In genomic region chr13:36432106-36432544, GRCh38 we compare ENCODE assay signal across 1 cellular context.
A peak's percentile ranks its signal among the peaks of the same experiment; 100 is the strongest.
TF ChIP-seq lines count a peak whose summit lies in the region.

Gene CCNA1 (plus strand): TSS chr13:36432495. CDS start chr13:36433057, 562 bp downstream.

TF ChIP-seq in WTC11, 78 proteins besides CTCF, POLR2A, EP300 and RAD21 (continued from another document):
- no peak for TF ChIP-seq ATF3 (CRISPR knock-in tag; conservative IDR thresholded peaks at IDR 0.05)
- TF ChIP-seq ZNF263 (CRISPR knock-in tag; IDR thresholded peaks at IDR 0.05; ENCODE audit: low read depth) = no peak
- TF ChIP-seq STAT6 (CRISPR knock-in tag; conservative IDR thresholded peaks at IDR 0.05; ENCODE audit: low read depth) = no peak
- no peak for TF ChIP-seq TP53 (CRISPR knock-in tag; IDR thresholded peaks at IDR 0.05)
- no peak for TF ChIP-seq GTF2I (CRISPR knock-in tag; conservative IDR thresholded peaks at IDR 0.05)
- no peak for TF ChIP-seq OVOL2 (CRISPR knock-in tag; IDR thresholded peaks at IDR 0.05; ENCODE audit: borderline replicate concordance)
- TF ChIP-seq KAT7 (CRISPR knock-in tag; IDR thresholded peaks at IDR 0.05; ENCODE audit: borderline replicate concordance) = peak; percentile 30; the same call in 1 of the 2 replicates
- no peak for TF ChIP-seq MLX (CRISPR knock-in tag; IDR thresholded peaks at IDR 0.05)
- TF ChIP-seq HMGXB4 (CRISPR knock-in tag; IDR thresholded peaks at IDR 0.05) = no peak
- no peak for TF ChIP-seq CBFB (CRISPR knock-in tag; IDR thresholded peaks at IDR 0.05; ENCODE audit: low read depth)
- TF ChIP-seq ZNF232 (CRISPR knock-in tag; IDR thresholded peaks at IDR 0.05) = no peak
- TF ChIP-seq E2F4 (CRISPR knock-in tag; IDR thresholded peaks at IDR 0.05; ENCODE audit: borderline replicate concordance, low read depth) = no peak
- TF ChIP-seq ZNF416 (CRISPR knock-in tag; IDR thresholded peaks at IDR 0.05) = no peak
- no peak for TF ChIP-seq E2F1 (CRISPR knock-in tag; IDR thresholded peaks at IDR 0.05)
- TF ChIP-seq ATF1 (CRISPR knock-in tag; IDR thresholded peaks at IDR 0.05) = 0 out of 2 replicates have a peak, but pooled peaks have one; percentile 14
- no peak for TF ChIP-seq NR2C2 (CRISPR knock-in tag; IDR thresholded peaks at IDR 0.05)
- TF ChIP-seq FOXK1 (CRISPR knock-in tag; IDR thresholded peaks at IDR 0.05) = peak; percentile 33; the same call in 1 of the 2 replicates
- TF ChIP-seq USF2 (CRISPR knock-in tag; IDR thresholded peaks at IDR 0.05) = peak; percentile 84
- no peak for TF ChIP-seq ZNF138 (CRISPR knock-in tag; conservative IDR thresholded peaks at IDR 0.05)
- TF ChIP-seq SOX15 (CRISPR knock-in tag; IDR thresholded peaks at IDR 0.05) = no peak
- TF ChIP-seq ZNF281 (CRISPR knock-in tag; IDR thresholded peaks at IDR 0.05) = no peak
- no peak for TF ChIP-seq JUN (CRISPR knock-in tag; IDR thresholded peaks at IDR 0.05)
- no peak for TF ChIP-seq TEAD4 (CRISPR knock-in tag; IDR thresholded peaks at IDR 0.05)
- TF ChIP-seq ZBTB43 (CRISPR knock-in tag; IDR thresholded peaks at IDR 0.05) = no peak
- TF ChIP-seq FOXJ3 (CRISPR knock-in tag; IDR thresholded peaks at IDR 0.05; ENCODE audit: borderline replicate concordance) = no peak
- TF ChIP-seq ZBTB21 (CRISPR knock-in tag; IDR thresholded peaks at IDR 0.05; ENCODE audit: borderline replicate concordance) = no peak
- TF ChIP-seq ARID4B (CRISPR knock-in tag; IDR thresholded peaks at IDR 0.05; ENCODE audit: borderline replicate concordance) = peak; percentile 25; the same call in 1 of the 2 replicates
- TF ChIP-seq USF1 (CRISPR knock-in tag; IDR thresholded peaks at IDR 0.05) = peak; percentile 77
- TF ChIP-seq IRF1 (CRISPR knock-in tag; IDR thresholded peaks at IDR 0.05) = no peak
- TF ChIP-seq RELA (CRISPR knock-in tag; IDR thresholded peaks at IDR 0.05; ENCODE audit: borderline replicate concordance) = no peak
- TF ChIP-seq CREM (CRISPR knock-in tag; IDR thresholded peaks at IDR 0.05) = no peak
